26 cellular contexts compared by ENCODE assay signal in the genomic region with DNA sequence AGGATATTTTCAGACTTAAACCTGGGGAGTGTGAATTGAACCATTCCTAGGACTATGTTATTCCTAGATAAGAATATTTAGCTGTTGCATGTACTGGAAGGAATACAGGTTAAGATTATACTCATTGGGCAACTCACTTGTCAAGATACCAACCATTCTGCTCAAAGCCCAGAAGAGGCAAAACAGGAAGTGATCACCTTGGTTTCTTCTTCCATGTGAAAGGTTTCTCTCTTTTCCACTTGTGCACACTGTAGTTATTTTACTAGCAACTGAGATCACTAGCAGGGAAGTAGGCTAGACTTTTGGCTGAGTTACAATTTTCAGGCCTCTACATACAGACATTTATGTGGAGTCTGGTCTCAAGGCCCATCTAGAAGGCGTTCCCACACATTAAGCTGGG.
"Had no signal": no experiment of that assay in that cellular context is flagged by ENCODE, and none has a peak within 500 bp of the region (broad histone marks: within the 10 kb centered on the region; RNA-seq: fewer than 3 reads in every experiment).

No MANE protein-coding gene starts in this region.

- H3K9me3 ChIP-seq: esophagus squamous epithelium, gastroesophageal sphincter, pancreas, psoas muscle, right atrium auricular region, tibial nerve had no signal

- FAIRE-seq: pancreas, TTC549 had no signal

- H3K36me3 ChIP-seq: brain microvascular endothelial cell, pancreas, right atrium auricular region had no signal

- H3K4me1 Mint-ChIP-seq: activated naive CD8-positive, alpha-beta T cell treated with anti-CD3 and anti-CD28 coated beads, Interleukin-2, amount 50 U/mL, for 24 hours; stimulated activated effector memory CD8-positive, alpha-beta T cell treated with anti-CD3 and anti-CD28 coated beads, Interleukin-12 subunit alpha, Interleukin-12 subunit beta, amount 100 ng/mL, for 72 hours had no signal

- H3K27me3 ChIP-seq: brain microvascular endothelial cell, esophagus squamous epithelium, gastroesophageal sphincter, pancreas, right atrium auricular region, tibial nerve had no signal

- H3K27ac ChIP-seq: brain microvascular endothelial cell, esophagus squamous epithelium, pancreas, psoas muscle had no signal

- ATAC-seq: activated naive CD8-positive, alpha-beta T cell treated with anti-CD3 and anti-CD28 coated beads, Interleukin-2, amount 50 U/mL, for 24 hours; activated T-cell treated with anti-CD3 and anti-CD28 coated beads, Interleukin-2, amount 50 U/mL, for 4 hours; gastroesophageal sphincter; left ventricle myocardium superior; pancreas; psoas muscle; stimulated activated effector memory CD8-positive, alpha-beta T cell treated with anti-CD3 and anti-CD28 coated beads, Interleukin-12 subunit alpha, Interleukin-12 subunit beta, amount 100 ng/mL, for 72 hours; stimulated activated naive CD8-positive, alpha-beta T cell treated with anti-CD3 and anti-CD28 coated beads, Interleukin-15, amount 100 ng/mL, for 72 hours had no signal

- H3K4me3 Mint-ChIP-seq: activated naive CD8-positive, alpha-beta T cell treated with anti-CD3 and anti-CD28 coated beads, Interleukin-2, amount 50 U/mL, for 24 hours; activated T-cell treated with anti-CD3 and anti-CD28 coated beads, Interleukin-2, amount 50 U/mL, for 4 hours; nephron progenitor cell; stimulated activated effector memory CD8-positive, alpha-beta T cell treated with anti-CD3 and anti-CD28 coated beads, Interleukin-12 subunit alpha, Interleukin-12 subunit beta, amount 100 ng/mL, for 72 hours; stimulated activated naive CD8-positive, alpha-beta T cell treated with anti-CD3 and anti-CD28 coated beads, Interleukin-15, amount 100 ng/mL, for 72 hours had no signal

- H3K27me3 Mint-ChIP-seq: activated naive CD8-positive, alpha-beta T cell treated with anti-CD3 and anti-CD28 coated beads, Interleukin-2, amount 50 U/mL, for 24 hours; stimulated activated naive CD8-positive, alpha-beta T cell treated with anti-CD3 and anti-CD28 coated beads, Interleukin-15, amount 100 ng/mL, for 72 hours had no signal

- DNase-seq: activated CD8-positive, alpha-beta memory T cell treated with anti-CD3 and anti-CD28 coated beads, Interleukin-2, amount 50 U/mL, for 48 hours; activated effector memory CD4-positive, alpha-beta T cell treated with anti-CD3 and anti-CD28 coated beads, Interleukin-2, amount 50 U/mL, for 16 hours; activated naive CD4-positive, alpha-beta T cell treated with anti-CD3 and anti-CD28 coated beads, Interleukin-2, amount 50 U/mL, for 16 hours; activated naive CD8-positive, alpha-beta T cell treated with anti-CD3 and anti-CD28 coated beads, Interleukin-2, amount 50 U/mL, for 24 hours; activated T-cell treated with anti-CD3 and anti-CD28 coated beads, Interleukin-2, amount 50 U/mL, for 4 hours; anterior cingulate cortex; brain microvascular endothelial cell; central memory CD4-positive, alpha-beta T cell; esophagus squamous epithelium; head of caudate nucleus; hypothalamus; left ventricle myocardium superior; mammary epithelial cell; midbrain; nephron progenitor cell; pancreas; psoas muscle; stimulated activated CD4-positive, alpha-beta T cell treated with anti-CD3 and anti-CD28 coated beads, Interleukin-2, amount 100 ng/mL, for 24 hours; stimulated activated naive CD8-positive, alpha-beta T cell treated with anti-CD3 and anti-CD28 coated beads, Interleukin-15, amount 100 ng/mL, for 72 hours; T-helper 1 cell had no signal

- H3K27ac Mint-ChIP-seq: activated naive CD8-positive, alpha-beta T cell treated with anti-CD3 and anti-CD28 coated beads, Interleukin-2, amount 50 U/mL, for 24 hours; nephron progenitor cell; stimulated activated effector memory CD8-positive, alpha-beta T cell treated with anti-CD3 and anti-CD28 coated beads, Interleukin-12 subunit alpha, Interleukin-12 subunit beta, amount 100 ng/mL, for 72 hours had no signal

- H3K4me3 ChIP-seq: coronary artery, esophagus squamous epithelium, gastroesophageal sphincter, pancreas, psoas muscle, right atrium auricular region, tibial nerve had no signal
